ENCODE assay signal across 1 cellular context in genomic region chr7:110432061-110432553, GRCh38.
TF ChIP-seq lines count a peak whose summit lies in the region.

No MANE protein-coding gene starts in this region.

TF ChIP-seq in HEK293, 187 proteins besides CTCF, POLR2A, EP300 and RAD21 (continued from another document):
- no peak for TF ChIP-seq PRDM2 (tag by site-specific recombination; IDR thresholded peaks at IDR 0.05; ENCODE audit: borderline replicate concordance)
- no peak for TF ChIP-seq ZNF174 (tag by site-specific recombination; IDR thresholded peaks at IDR 0.05)
- TF ChIP-seq ZNF658 (tag by site-specific recombination; IDR thresholded peaks at IDR 0.05) = no peak
- peak; percentile 44; the same call in 1 of the 2 replicates for TF ChIP-seq ZBTB11 (tag by site-specific recombination; conservative IDR thresholded peaks at IDR 0.05; ENCODE audit: low read depth)
- TF ChIP-seq ZNF426 (tag by site-specific recombination; IDR thresholded peaks at IDR 0.05) = peak; percentile 49
- peak; percentile 62; the same call in 1 of the 2 replicates for TF ChIP-seq ZNF518A (tag by site-specific recombination; conservative IDR thresholded peaks at IDR 0.05; ENCODE audit: low read depth)
- 0 out of 2 replicates have a peak, but pooled peaks have one; percentile 15 for TF ChIP-seq ZNF623 (tag by site-specific recombination; IDR thresholded peaks at IDR 0.05)
- TF ChIP-seq ZBTB48 (tag by site-specific recombination; IDR thresholded peaks at IDR 0.05) = no peak
- no peak for TF ChIP-seq ZNF660 (tag by site-specific recombination; IDR thresholded peaks at IDR 0.05)
- TF ChIP-seq ZNF555 (tag by site-specific recombination; conservative IDR thresholded peaks at IDR 0.05) = peak; percentile 39
- TF ChIP-seq ZNF394 (tag by site-specific recombination; IDR thresholded peaks at IDR 0.05; ENCODE audit: borderline replicate concordance) = peak; percentile 58; the same call in 1 of the 2 replicates
- TF ChIP-seq, protein P1, sequence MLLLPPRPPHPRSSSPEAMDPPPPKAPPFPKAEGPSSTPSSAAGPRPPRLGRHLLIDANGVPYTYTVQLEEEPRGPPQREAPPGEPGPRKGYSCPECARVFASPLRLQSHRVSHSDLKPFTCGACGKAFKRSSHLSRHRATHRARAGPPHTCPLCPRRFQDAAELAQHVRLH (tag by site-specific recombination; IDR thresholded peaks at IDR 0.05) = no peak
TF ChIP-seq in HEK293: peak in this region for 8.
